ENCODE assay signal across 16 cellular contexts in genomic region chr7:503575-504111, GRCh38. TPM values are rescaled to one million over a fixed set of nuclear protein-coding genes. Genes with fewer than 3 reads are reported as not detected.
DNase-seq lines count a peak whose midpoint lies in the region; ATAC-seq and TF ChIP-seq lines count a peak whose summit lies in the region.
"Had no signal": no experiment of that assay in that cellular context is flagged by ENCODE, and none has a peak within 500 bp of the region (broad histone marks: within the 10 kb centered on the region; RNA-seq: fewer than 3 reads in every experiment).

No MANE protein-coding gene starts in this region.

- H3K4me1 Mint-ChIP-seq in chondrocyte (ENCODE audit: low read depth) = peaks cover 26% of the 10 kb centered on the region

- no peaks in the 10 kb centered on the region for H3K27me3 Mint-ChIP-seq in chondrocyte (ENCODE audit: low read depth)
- H3K27me3 Mint-ChIP-seq: activated CD4-positive, alpha-beta memory T cell treated with anti-CD3 and anti-CD28 coated beads for 36 hours; natural killer cell treated with Interleukin-12 subunit alpha and Interleukin-12 subunit beta and Interleukin-15 and Interleukin-18, amount 100 ng/mL, for 72 hours had no signal

- H3K36me3 Mint-ChIP-seq in chondrocyte (ENCODE audit: low read depth) = peaks cover 22% of the 10 kb centered on the region
- H3K36me3 Mint-ChIP-seq: activated CD4-positive, alpha-beta memory T cell treated with anti-CD3 and anti-CD28 coated beads for 36 hours; natural killer cell treated with Interleukin-12 subunit alpha and Interleukin-12 subunit beta and Interleukin-15 and Interleukin-18, amount 100 ng/mL, for 72 hours had no signal

- ATAC-seq in sciatic nerve = peak; percentile 68
- ATAC-seq: natural killer cell treated with Interleukin-12 subunit alpha and Interleukin-12 subunit beta and Interleukin-15 and Interleukin-18, amount 100 ng/mL, for 72 hours; stimulated activated naive CD8-positive, alpha-beta T cell treated with anti-CD3 and anti-CD28 coated beads, Interleukin-15, Interleukin-2, amounts not matched to agents 100 U/mL and 50 U/mL, for 24 hours had no signal

- DNase-seq in DMS53 (lab: John Stamatoyannopoulos, UW) (peak; percentile 96), chondrocyte (ENCODE audit: low spot score) (peak; percentile 73), kidney tubule cell (ENCODE audit: low spot score) (peak; percentile 98), sciatic nerve (ENCODE audit: low spot score) (peak; percentile 53), activated T-cell treated with anti-CD3 and anti-CD28 coated beads for 4 hours (no peak), NCI-H146 (lab: John Stamatoyannopoulos, UW) (no peak), NCI-H1930 (lab: John Stamatoyannopoulos, UW) (no peak), NCI-H69 (lab: John Stamatoyannopoulos, UW) (no peak)
- DNase-seq: activated CD4-positive, alpha-beta memory T cell treated with anti-CD3 and anti-CD28 coated beads for 36 hours; activated naive CD4-positive, alpha-beta T cell treated with Interleukin-2 at 50 U/mL for 16 hours; NCI-H1048; NCI-H774; stimulated activated CD4-positive, alpha-beta T cell treated with anti-CD3 and anti-CD28 coated beads, Interleukin-1b, Interleukin-23, amount 100 ng/mL, for 48 hours; stimulated activated naive CD8-positive, alpha-beta T cell treated with anti-CD3 and anti-CD28 coated beads, Interleukin-15, Interleukin-2, amounts not matched to agents 100 U/mL and 50 U/mL, for 24 hours; SW 1271 had no signal

- intact Hi-C loops in sciatic nerve (cut with DNase I) = loop anchor here (10.0 kb wide), 1 partner anchor 1851 kb away; the partner anchor contains the start of gene EIF3B

- H3K27ac Mint-ChIP-seq in chondrocyte (ENCODE audit: unreplicated experiment) = no peak overlapping the region
- H3K27ac Mint-ChIP-seq: activated CD4-positive, alpha-beta memory T cell treated with anti-CD3 and anti-CD28 coated beads for 36 hours; natural killer cell treated with Interleukin-12 subunit alpha and Interleukin-12 subunit beta and Interleukin-15 and Interleukin-18, amount 100 ng/mL, for 72 hours had no signal

- H3K9me3 Mint-ChIP-seq in chondrocyte (ENCODE audit: low read depth) = no peaks in the 10 kb centered on the region
- H3K9me3 Mint-ChIP-seq: activated CD4-positive, alpha-beta memory T cell treated with anti-CD3 and anti-CD28 coated beads for 36 hours; natural killer cell treated with Interleukin-12 subunit alpha and Interleukin-12 subunit beta and Interleukin-15 and Interleukin-18, amount 100 ng/mL, for 72 hours had no signal

- no peak overlapping the region for H3K4me3 Mint-ChIP-seq in chondrocyte (ENCODE audit: unreplicated experiment)
- H3K4me3 Mint-ChIP-seq: activated CD4-positive, alpha-beta memory T cell treated with anti-CD3 and anti-CD28 coated beads for 36 hours; natural killer cell treated with Interleukin-12 subunit alpha and Interleukin-12 subunit beta and Interleukin-15 and Interleukin-18, amount 100 ng/mL, for 72 hours had no signal

- TF ChIP-seq CTCF in chondrocyte (IDR thresholded peaks at IDR 0.05) = no peak

RNA-seq across cellular contexts. Expression of gene PDGFA, which starts 16.0 kb away (rescaled TPM):
- 38.1 to 72.5 TPM (median 70.6 TPM) in 3 replicates for total RNA-seq in chondrocyte
- total RNA-seq in sciatic nerve = 36.5 TPM

Comparison
In these comparisons a context has a peak if more than half of its experiments do, and no peak if none do; other contexts are left out.
1. DNase-seq: peak in DMS53 (single experiment), chondrocyte (single experiment), kidney tubule cell (single experiment) and sciatic nerve (single experiment); none in activated T-cell treated with anti-CD3 and anti-CD28 coated beads for 4 hours (single experiment), NCI-H146 (single experiment), NCI-H1930 (0 of 2) and NCI-H69 (single experiment).